34 cellular contexts compared by ENCODE assay signal in the genomic region with DNA sequence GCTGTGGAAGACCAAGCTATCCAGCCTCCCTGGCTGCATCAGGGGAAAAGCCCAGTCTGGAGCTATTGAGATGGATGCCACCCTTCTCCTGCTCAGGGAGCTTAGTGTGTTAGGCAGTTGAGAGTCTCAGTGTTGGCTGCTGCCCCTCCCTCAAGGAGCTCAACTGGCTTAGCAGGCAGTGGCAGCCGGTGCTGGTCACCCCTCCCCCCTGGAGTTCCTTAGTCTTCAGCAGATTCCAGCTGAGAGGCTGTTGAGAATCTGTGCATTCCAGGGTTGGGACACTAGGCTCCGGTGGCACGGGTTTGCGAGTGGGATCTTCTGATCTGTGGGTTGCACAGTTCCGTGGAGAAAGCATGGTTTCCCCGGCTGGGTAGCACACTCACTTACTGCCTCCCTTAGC.
"Had no signal": no experiment of that assay in that cellular context is flagged by ENCODE, and none has a peak within 500 bp of the region (broad histone marks: within the 10 kb centered on the region; RNA-seq: fewer than 3 reads in every experiment).

No MANE protein-coding gene starts in this region.

- H3K36me3 ChIP-seq: adrenal gland, brain microvascular endothelial cell, breast epithelium had no signal

- ATAC-seq: activated CD4-positive, alpha-beta T cell treated with anti-CD3 and anti-CD28 coated beads for 36 hours; activated CD4-positive, CD25-positive, alpha-beta regulatory T cell treated with anti-CD3 and anti-CD28 coated beads, Interleukin-2, amount 50 U/mL, for 24 hours; activated CD8-positive, alpha-beta T cell treated with anti-CD3 and anti-CD28 coated beads for 36 hours; activated naive CD4-positive, alpha-beta T cell treated with anti-CD3 and anti-CD28 coated beads, Interleukin-2, amount 50 U/mL, for 72 hours; activated T-cell treated with anti-CD3 and anti-CD28 coated beads, Interleukin-2, amount 50 U/mL, for 4 hours; activated T-cell treated with anti-CD3 and anti-CD28 coated beads, Interleukin-2, amount 50 U/mL, for 72 hours; activated T-helper 17 cell treated with anti-CD3 and anti-CD28 coated beads, Interleukin-2, amount 50 U/mL, for 72 hours; body of pancreas; WTC11 had no signal

- H3K4me3 ChIP-seq: adrenal gland, body of pancreas, breast epithelium had no signal

- H3K4me1 ChIP-seq: adrenal gland, body of pancreas, breast epithelium had no signal

- H3K9me3 ChIP-seq: adrenal gland, body of pancreas had no signal

- H3K27ac ChIP-seq: adrenal gland, body of pancreas, brain microvascular endothelial cell, breast epithelium, VCaP had no signal

- H3K27me3 ChIP-seq: adrenal gland, body of pancreas, brain microvascular endothelial cell, breast epithelium had no signal

- DNase-seq: activated CD4-positive, alpha-beta memory T cell treated with anti-CD3 and anti-CD28 coated beads for 36 hours; activated CD4-positive, alpha-beta T cell treated with anti-CD3 and anti-CD28 coated beads for 1 hour; activated CD4-positive, alpha-beta T cell treated with anti-CD3 and anti-CD28 coated beads for 36 hours; activated CD4-positive, alpha-beta T cell treated with anti-CD3 and anti-CD28 coated beads, Interleukin-2, amount 10 ng/mL, durations not matched to agents 24 days and 14 days; activated CD4-positive, alpha-beta T cell treated with anti-CD3 and anti-CD28 coated beads, Interleukin-2, amount 50 U/mL, for 1 hour; activated CD4-positive, alpha-beta T cell treated with anti-CD3 and anti-CD28 coated beads, Interleukin-2, amount 50 U/mL, for 4 hours; activated CD4-positive, CD25-positive, alpha-beta regulatory T cell; activated CD8-positive, alpha-beta memory T cell treated with anti-CD3 and anti-CD28 coated beads, Interleukin-2, amount 50 U/mL, for 4 hours; activated CD8-positive, alpha-beta T cell treated with anti-CD3 and anti-CD28 coated beads for 36 hours; activated effector memory CD4-positive, alpha-beta T cell treated with anti-CD3 and anti-CD28 coated beads, Interleukin-2, amount 50 U/mL, for 16 hours; activated gamma-delta T cell treated with Interleukin-2 at 50 U/mL for 16 hours; activated naive CD4-positive, alpha-beta T cell; activated naive CD4-positive, alpha-beta T cell treated with anti-CD3 and anti-CD28 coated beads for 36 hours; activated naive CD4-positive, alpha-beta T cell treated with anti-CD3 and anti-CD28 coated beads, Interleukin-2, amount 50 U/mL, for 16 hours; activated naive CD8-positive, alpha-beta T cell treated with anti-CD3 and anti-CD28 coated beads for 36 hours; activated T-cell treated with anti-CD3 and anti-CD28 coated beads for 4 hours; activated T-cell treated with anti-CD3 and anti-CD28 coated beads, Interleukin-2, amount 50 U/mL, for 1 hour; activated T-cell treated with anti-CD3 and anti-CD28 coated beads, Interleukin-2, amount 50 U/mL, for 4 hours; activated T-cell treated with anti-CD3 and anti-CD28 coated beads, Interleukin-2, amount 50 U/mL, for 72 hours; adrenal gland; amniotic stem cell; aorta; body of pancreas; brain microvascular endothelial cell; central memory CD4-positive, alpha-beta T cell; T-helper 1 cell; T-helper 2 cell; T-helper 9 cell had no signal
